Comparison of ENCODE assay signal across 29 cellular contexts in genomic region chr14:86513056-86513455, GRCh38.
"Had no signal": no experiment of that assay in that cellular context is flagged by ENCODE, and none has a peak within 500 bp of the region (broad histone marks: within the 10 kb centered on the region; RNA-seq: fewer than 3 reads in every experiment).

No MANE protein-coding gene starts in this region.

- H3K9me3 ChIP-seq: adrenal gland, body of pancreas, breast epithelium had no signal

- H3K36me3 ChIP-seq: adrenal gland, brain microvascular endothelial cell, breast epithelium had no signal

- H3K4me1 ChIP-seq: adrenal gland, breast epithelium had no signal

- H3K4me3 ChIP-seq: adrenal gland, body of pancreas, breast epithelium had no signal

- DNase-seq: activated B cell treated with CpG ODN at 0.5 μM for 24 hours; activated CD4-positive, alpha-beta memory T cell treated with anti-CD3 and anti-CD28 coated beads for 36 hours; activated CD4-positive, alpha-beta T cell treated with anti-CD3 and anti-CD28 coated beads for 4 hours; activated CD4-positive, alpha-beta T cell treated with anti-CD3 and anti-CD28 coated beads, Interleukin-2, amount 10 ng/mL, durations not matched to agents 24 days and 14 days; activated CD4-positive, alpha-beta T cell treated with anti-CD3 and anti-CD28 coated beads, Interleukin-2, amount 50 U/mL, for 1 hour; activated CD4-positive, alpha-beta T cell treated with anti-CD3 and anti-CD28 coated beads, Interleukin-2, amount 50 U/mL, for 4 hours; activated CD4-positive, CD25-positive, alpha-beta regulatory T cell treated with anti-CD3 and anti-CD28 coated beads, Interleukin-2, amount 50 U/mL, for 72 hours; activated CD8-positive, alpha-beta memory T cell treated with anti-CD3 and anti-CD28 coated beads, Interleukin-2, amount 50 U/mL, for 4 hours; activated CD8-positive, alpha-beta T cell treated with anti-CD3 and anti-CD28 coated beads for 36 hours; activated effector memory CD4-positive, alpha-beta T cell treated with anti-CD3 and anti-CD28 coated beads, Interleukin-2, amount 50 U/mL, for 16 hours; activated gamma-delta T cell treated with Interleukin-2 at 50 U/mL for 16 hours; activated naive CD4-positive, alpha-beta T cell; activated naive CD4-positive, alpha-beta T cell treated with anti-CD3 and anti-CD28 coated beads for 36 hours; activated naive CD4-positive, alpha-beta T cell treated with anti-CD3 and anti-CD28 coated beads, Interleukin-2, amount 50 U/mL, for 16 hours; activated naive CD8-positive, alpha-beta T cell treated with anti-CD3 and anti-CD28 coated beads for 36 hours; activated T-cell treated with anti-CD3 and anti-CD28 coated beads for 4 hours; activated T-cell treated with anti-CD3 and anti-CD28 coated beads, Interleukin-2, amount 50 U/mL, for 1 hour; activated T-cell treated with anti-CD3 and anti-CD28 coated beads, Interleukin-2, amount 50 U/mL, for 4 hours; activated T-cell treated with anti-CD3 and anti-CD28 coated beads, Interleukin-2, amount 50 U/mL, for 72 hours; adrenal gland; amniotic stem cell; aorta; body of pancreas; brain microvascular endothelial cell; central memory CD4-positive, alpha-beta T cell; T-helper 2 cell; T-helper 9 cell had no signal

- H3K27ac ChIP-seq: adrenal gland, body of pancreas, brain microvascular endothelial cell, breast epithelium, VCaP had no signal

- H3K27me3 ChIP-seq: adrenal gland, body of pancreas, brain microvascular endothelial cell, breast epithelium had no signal
